In genomic region chr13:98484289-98485219, GRCh38 we compare ENCODE assay signal across 1 cellular context.
TF ChIP-seq lines count a peak whose summit lies in the region.

No MANE protein-coding gene starts in this region.

TF ChIP-seq in HepG2, 621 proteins besides CTCF, POLR2A, EP300 and RAD21 (continued from another document and continues in another):
- TF ChIP-seq, protein P1, sequence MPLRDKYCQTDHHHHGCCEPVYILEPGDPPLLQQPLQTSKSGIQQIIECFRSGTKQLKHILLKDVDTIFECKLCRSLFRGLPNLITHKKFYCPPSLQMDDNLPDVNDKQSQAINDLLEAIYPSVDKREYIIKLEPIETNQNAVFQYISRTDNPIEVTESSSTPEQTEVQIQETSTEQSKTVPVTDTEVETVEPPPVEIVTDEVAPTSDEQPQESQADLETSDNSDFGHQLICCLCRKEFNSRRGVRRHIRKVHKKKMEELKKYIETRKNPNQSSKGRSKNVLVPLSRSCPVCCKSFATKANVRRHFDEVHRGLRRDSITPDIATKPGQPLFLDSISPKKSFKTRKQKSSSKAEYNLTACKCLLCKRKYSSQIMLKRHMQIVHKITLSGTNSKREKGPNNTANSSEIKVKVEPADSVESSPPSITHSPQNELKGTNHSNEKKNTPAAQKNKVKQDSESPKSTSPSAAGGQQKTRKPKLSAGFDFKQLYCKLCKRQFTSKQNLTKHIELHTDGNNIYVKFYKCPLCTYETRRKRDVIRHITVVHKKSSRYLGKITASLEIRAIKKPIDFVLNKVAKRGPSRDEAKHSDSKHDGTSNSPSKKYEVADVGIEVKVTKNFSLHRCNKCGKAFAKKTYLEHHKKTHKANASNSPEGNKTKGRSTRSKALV (CRISPR knock-in tag; IDR thresholded peaks at IDR 0.05) = 0 out of 2 replicates have a peak, but pooled peaks have one; percentile 39
- TF ChIP-seq TBX2 (CRISPR knock-in tag; IDR thresholded peaks at IDR 0.05; ENCODE audit: borderline replicate concordance) = peak; percentile 63
- 0 out of 2 replicates have a peak, but pooled peaks have one; percentile 56 for TF ChIP-seq MAFG (CRISPR knock-in tag; IDR thresholded peaks at IDR 0.05)
- peak; percentile 51; the same call in 1 of the 2 replicates for TF ChIP-seq ZNF747 (CRISPR knock-in tag; IDR thresholded peaks at IDR 0.05; ENCODE audit: borderline replicate concordance)
- no peak for TF ChIP-seq ZNF850 (CRISPR knock-in tag; conservative IDR thresholded peaks at IDR 0.05)
- TF ChIP-seq EEA1 (CRISPR knock-in tag; IDR thresholded peaks at IDR 0.05; ENCODE audit: borderline replicate concordance) = no peak
- 0 out of 2 replicates have a peak, but pooled peaks have one; percentile 11 for TF ChIP-seq FOSL1 (CRISPR knock-in tag; IDR thresholded peaks at IDR 0.05; ENCODE audit: borderline replicate concordance)
- 0 out of 2 replicates have a peak, but pooled peaks have one; percentile 62 for TF ChIP-seq GTF3A (CRISPR knock-in tag; conservative IDR thresholded peaks at IDR 0.05)
- peak; percentile 84 for TF ChIP-seq CEBPG (CRISPR knock-in tag; IDR thresholded peaks at IDR 0.05)
- no peak for TF ChIP-seq RFX1 (IDR thresholded peaks at IDR 0.05)
- TF ChIP-seq TGIF2 (CRISPR knock-in tag; IDR thresholded peaks at IDR 0.05) = 0 out of 2 replicates have a peak, but pooled peaks have one; percentile 26
- TF ChIP-seq CBX5 (CRISPR knock-in tag; IDR thresholded peaks at IDR 0.05; ENCODE audit: borderline replicate concordance) = peak; percentile 13; the same call in 1 of the 2 replicates
- no peak for TF ChIP-seq SRF (IDR thresholded peaks at IDR 0.05; ENCODE audit: low read depth, low read length)
- peak; percentile 11; the same call in 1 of the 2 replicates for TF ChIP-seq ZNF350 (CRISPR knock-in tag; IDR thresholded peaks at IDR 0.05; ENCODE audit: borderline replicate concordance, low read depth)
- TF ChIP-seq ZNF761 (CRISPR knock-in tag; conservative IDR thresholded peaks at IDR 0.05) = no peak
- peak; percentile 57; the same call in 1 of the 2 replicates for TF ChIP-seq SALL2 (CRISPR knock-in tag; IDR thresholded peaks at IDR 0.05)
- TF ChIP-seq ARID2 (CRISPR knock-in tag; IDR thresholded peaks at IDR 0.05; ENCODE audit: borderline replicate concordance) = peak; percentile 86; the same call in 1 of the 2 replicates
- TF ChIP-seq MYC (CRISPR knock-in tag; IDR thresholded peaks at IDR 0.05; ENCODE audit: borderline replicate concordance) = 0 out of 2 replicates have a peak, but pooled peaks have one; percentile 7
- TF ChIP-seq HDAC6 (IDR thresholded peaks at IDR 0.05; ENCODE audit: low read depth, low read length) = no peak
- TF ChIP-seq SAP130 (CRISPR knock-in tag; IDR thresholded peaks at IDR 0.05; ENCODE audit: low read depth) = peak; percentile 54
- TF ChIP-seq, protein P2, sequence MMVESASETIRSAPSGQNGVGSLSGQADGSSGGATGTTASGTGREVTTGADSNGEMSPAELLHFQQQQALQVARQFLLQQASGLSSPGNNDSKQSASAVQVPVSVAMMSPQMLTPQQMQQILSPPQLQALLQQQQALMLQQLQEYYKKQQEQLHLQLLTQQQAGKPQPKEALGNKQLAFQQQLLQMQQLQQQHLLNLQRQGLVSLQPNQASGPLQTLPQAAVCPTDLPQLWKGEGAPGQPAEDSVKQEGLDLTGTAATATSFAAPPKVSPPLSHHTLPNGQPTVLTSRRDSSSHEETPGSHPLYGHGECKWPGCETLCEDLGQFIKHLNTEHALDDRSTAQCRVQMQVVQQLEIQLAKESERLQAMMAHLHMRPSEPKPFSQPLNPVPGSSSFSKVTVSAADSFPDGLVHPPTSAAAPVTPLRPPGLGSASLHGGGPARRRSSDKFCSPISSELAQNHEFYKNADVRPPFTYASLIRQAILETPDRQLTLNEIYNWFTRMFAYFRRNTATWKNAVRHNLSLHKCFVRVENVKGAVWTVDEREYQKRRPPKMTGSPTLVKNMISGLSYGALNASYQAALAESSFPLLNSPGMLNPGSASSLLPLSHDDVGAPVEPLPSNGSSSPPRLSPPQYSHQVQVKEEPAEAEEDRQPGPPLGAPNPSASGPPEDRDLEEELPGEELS (CRISPR knock-in tag; IDR thresholded peaks at IDR 0.05) = peak; percentile 77
- peak; percentile 49; the same call in 1 of the 2 replicates for TF ChIP-seq ZNF547 (CRISPR knock-in tag; IDR thresholded peaks at IDR 0.05)
- TF ChIP-seq ZMAT3 (CRISPR knock-in tag; conservative IDR thresholded peaks at IDR 0.05) = no peak; the same call in 1 of the 2 replicates
- TF ChIP-seq ETV5 (CRISPR knock-in tag; IDR thresholded peaks at IDR 0.05; ENCODE audit: borderline replicate concordance) = peak; percentile 37; the same call in 1 of the 2 replicates
- no peak; the same call in 1 of the 2 replicates for TF ChIP-seq POLR2AphosphoS5 (IDR thresholded peaks at IDR 0.05; ENCODE audit: low read depth, low read length)
- TF ChIP-seq, protein P3, sequence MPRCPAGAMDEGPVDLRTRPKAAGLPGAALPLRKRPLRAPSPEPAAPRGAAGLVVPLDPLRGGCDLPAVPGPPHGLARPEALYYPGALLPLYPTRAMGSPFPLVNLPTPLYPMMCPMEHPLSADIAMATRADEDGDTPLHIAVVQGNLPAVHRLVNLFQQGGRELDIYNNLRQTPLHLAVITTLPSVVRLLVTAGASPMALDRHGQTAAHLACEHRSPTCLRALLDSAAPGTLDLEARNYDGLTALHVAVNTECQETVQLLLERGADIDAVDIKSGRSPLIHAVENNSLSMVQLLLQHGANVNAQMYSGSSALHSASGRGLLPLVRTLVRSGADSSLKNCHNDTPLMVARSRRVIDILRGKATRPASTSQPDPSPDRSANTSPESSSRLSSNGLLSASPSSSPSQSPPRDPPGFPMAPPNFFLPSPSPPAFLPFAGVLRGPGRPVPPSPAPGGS (CRISPR knock-in tag; IDR thresholded peaks at IDR 0.05) = 0 out of 2 replicates have a peak, but pooled peaks have one; percentile 46
- TF ChIP-seq ZNF644 (CRISPR knock-in tag; IDR thresholded peaks at IDR 0.05; ENCODE audit: low read depth) = 0 out of 2 replicates have a peak, but pooled peaks have one; percentile 44
- TF ChIP-seq TARDBP (CRISPR knock-in tag; IDR thresholded peaks at IDR 0.05) = peak; percentile 59
- peak; percentile 91 for TF ChIP-seq MAFF (IDR thresholded peaks at IDR 0.05; ENCODE audit: low read depth, low read length)
- 0 out of 2 replicates have a peak, but pooled peaks have one; percentile 45 for TF ChIP-seq ZNF878 (CRISPR knock-in tag; IDR thresholded peaks at IDR 0.05)
- 0 out of 2 replicates have a peak, but pooled peaks have one; percentile 49 for TF ChIP-seq ATF3 (CRISPR knock-in tag; IDR thresholded peaks at IDR 0.05)
- TF ChIP-seq KLF6 (CRISPR knock-in tag; IDR thresholded peaks at IDR 0.05) = peak; percentile 57
- TF ChIP-seq, protein P4, sequence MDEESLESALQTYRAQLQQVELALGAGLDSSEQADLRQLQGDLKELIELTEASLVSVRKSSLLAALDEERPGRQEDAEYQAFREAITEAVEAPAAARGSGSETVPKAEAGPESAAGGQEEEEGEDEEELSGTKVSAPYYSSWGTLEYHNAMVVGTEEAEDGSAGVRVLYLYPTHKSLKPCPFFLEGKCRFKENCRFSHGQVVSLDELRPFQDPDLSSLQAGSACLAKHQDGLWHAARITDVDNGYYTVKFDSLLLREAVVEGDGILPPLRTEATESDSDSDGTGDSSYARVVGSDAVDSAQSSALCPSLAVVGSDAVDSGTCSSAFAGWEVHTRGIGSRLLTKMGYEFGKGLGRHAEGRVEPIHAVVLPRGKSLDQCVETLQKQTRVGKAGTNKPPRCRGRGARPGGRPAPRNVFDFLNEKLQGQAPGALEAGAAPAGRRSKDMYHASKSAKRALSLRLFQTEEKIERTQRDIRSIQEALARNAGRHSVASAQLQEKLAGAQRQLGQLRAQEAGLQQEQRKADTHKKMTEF (CRISPR knock-in tag; IDR thresholded peaks at IDR 0.05) = 0 out of 2 replicates have a peak, but pooled peaks have one; percentile 59
- TF ChIP-seq DMAP1 (CRISPR knock-in tag; IDR thresholded peaks at IDR 0.05) = 0 out of 2 replicates have a peak, but pooled peaks have one; percentile 39
- TF ChIP-seq ATF4 (CRISPR knock-in tag; IDR thresholded peaks at IDR 0.05) = peak in 1 of 2 experiments; percentile 98; a peak in 2 of 4 replicates
- TF ChIP-seq SP5 (CRISPR knock-in tag; IDR thresholded peaks at IDR 0.05; ENCODE audit: borderline replicate concordance, low read depth) = peak; percentile 72; the same call in 1 of the 2 replicates
- peak; percentile 96 for TF ChIP-seq SIX1 (CRISPR knock-in tag; IDR thresholded peaks at IDR 0.05; ENCODE audit: borderline replicate concordance)
- TF ChIP-seq PPARG (CRISPR knock-in tag; conservative IDR thresholded peaks at IDR 0.05) = peak; percentile 35; the same call in 1 of the 2 replicates
- peak; percentile 46 for TF ChIP-seq ARID5B (CRISPR knock-in tag; IDR thresholded peaks at IDR 0.05)
- TF ChIP-seq ZNF563 (CRISPR knock-in tag; IDR thresholded peaks at IDR 0.05) = no peak
- TF ChIP-seq NFATC3 (CRISPR knock-in tag; IDR thresholded peaks at IDR 0.05) = no peak
- TF ChIP-seq TEAD3 (CRISPR knock-in tag; optimal IDR thresholded peaks at IDR 0.05; ENCODE audit: borderline replicate concordance) = peak; percentile 6
- no peak for TF ChIP-seq ZNF225 (CRISPR knock-in tag; IDR thresholded peaks at IDR 0.05)
- peak; percentile 40; the same call in 1 of the 2 replicates for TF ChIP-seq ZFP91 (CRISPR knock-in tag; IDR thresholded peaks at IDR 0.05; ENCODE audit: borderline replicate concordance)
- TF ChIP-seq MBNL3 (CRISPR knock-in tag; conservative IDR thresholded peaks at IDR 0.05) = no peak
- TF ChIP-seq NAIF1 (CRISPR knock-in tag; IDR thresholded peaks at IDR 0.05; ENCODE audit: borderline replicate concordance) = peak; percentile 27; the same call in 1 of the 2 replicates
- TF ChIP-seq PHF21A (CRISPR knock-in tag; IDR thresholded peaks at IDR 0.05) = no peak
- no peak for TF ChIP-seq LCORL (IDR thresholded peaks at IDR 0.05)
- peak; percentile 2; the same call in 1 of the 2 replicates for TF ChIP-seq LCORL (CRISPR knock-in tag; IDR thresholded peaks at IDR 0.05)
